In the genomic region with DNA sequence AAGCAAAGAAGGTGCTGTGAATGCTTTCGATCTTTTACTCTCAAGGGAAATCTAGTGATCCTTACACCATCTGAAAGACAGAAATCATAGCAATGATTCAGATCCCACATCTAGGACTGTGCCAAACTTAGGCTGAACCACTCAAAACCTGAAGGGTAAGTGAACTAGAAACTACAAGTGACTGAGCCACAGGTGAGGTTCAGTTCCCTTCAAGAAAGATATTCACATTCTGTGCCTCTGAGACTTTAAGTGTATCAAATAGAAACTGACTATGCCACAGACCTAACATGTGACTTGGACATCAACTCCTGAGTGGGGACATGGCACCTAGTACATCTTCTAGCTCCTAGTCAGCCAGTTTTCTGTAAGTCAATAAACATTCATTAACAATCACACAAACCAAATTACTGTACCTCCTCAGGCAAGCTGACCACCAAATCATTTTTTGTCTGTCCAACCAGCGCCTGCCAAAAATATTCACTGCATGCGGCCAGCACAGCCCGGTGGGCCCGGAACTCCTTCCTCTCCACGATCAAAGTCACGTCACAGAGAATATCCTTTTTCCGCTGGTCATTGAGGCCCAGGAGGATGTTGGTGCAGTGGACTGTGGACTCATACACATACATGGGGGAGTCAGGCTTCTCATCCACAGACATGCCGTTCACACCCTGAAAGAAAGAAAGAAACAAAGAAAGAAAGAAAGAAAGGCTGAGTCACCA, we compare ENCODE assay signal across 11 cellular contexts.
A peak's percentile ranks its signal among the peaks of the same experiment; 100 is the strongest.
DNase-seq lines count a peak whose midpoint lies in the region; ATAC-seq and TF ChIP-seq lines count a peak whose summit lies in the region.
"Had no signal": no experiment of that assay in that cellular context is flagged by ENCODE, and none has a peak within 500 bp of the region (broad histone marks: within the 10 kb centered on the region; RNA-seq: fewer than 3 reads in every experiment).

No MANE protein-coding gene starts in this region.

- H3K36me3 ChIP-seq in trophoblast cell (ENCODE audit: control insufficient read depth in 1 of 2, insufficient read depth in 2 of 2, low read length in 2 of 2): peaks cover 2% of the 10 kb centered on the region in 2 experiments
- H3K36me3 ChIP-seq: prostate gland had no signal

- no peak overlapping the region for H2AFZ ChIP-seq in trophoblast cell (ENCODE audit: insufficient read depth, low read length, poor library complexity)

- intact Hi-C loops in activated B cell treated with CpG ODN at 0.5 μM for 24 hours (cut with micrococcal nuclease): loop anchor here (2.0 kb wide), 1 partner anchor 16 kb away; no protein-coding TSS in a partner anchor

- H3K4me3 Mint-ChIP-seq in activated B cell treated with CpG ODN at 0.5 μM for 24 hours: peak overlapping the region; percentile 37

- no peak overlapping the region for H4K8ac ChIP-seq in trophoblast cell (ENCODE audit: low read depth, low read length)

- peaks cover 44% of the 10 kb centered on the region for H3K36me3 Mint-ChIP-seq in activated B cell treated with CpG ODN at 0.5 μM for 24 hours (ENCODE audit: low read depth)

- no peaks in the 10 kb centered on the region for H3K9me3 ChIP-seq in trophoblast cell (ENCODE audit: insufficient read depth, low read depth, low read length)
- H3K9me3 ChIP-seq: A549, prostate gland had no signal

- H3K9ac ChIP-seq in trophoblast cell (ENCODE audit: low read length): no peak overlapping the region

- no peak overlapping the region for H3K14ac ChIP-seq in trophoblast cell (ENCODE audit: low read length)

- no peak overlapping the region for H3K4me2 ChIP-seq in trophoblast cell (ENCODE audit: low read length)
- H3K4me2 ChIP-seq: A549 had no signal

- no peak overlapping the region for H3K23ac ChIP-seq in trophoblast cell (ENCODE audit: low read length)

- no peak overlapping the region for H4K91ac ChIP-seq in trophoblast cell (ENCODE audit: low read depth, low read length)

- H2AK5ac ChIP-seq in trophoblast cell (ENCODE audit: low read length): no peak overlapping the region

- CTCF ChIA-PET in activated B cell treated with CpG ODN at 0.5 μM for 24 hours (lab: Charles Lee): no interaction called here

- H3K4ac ChIP-seq in trophoblast cell (ENCODE audit: low read depth, low read length): no peak overlapping the region

- H2BK120ac ChIP-seq in trophoblast cell (ENCODE audit: insufficient read depth, low read length, poor library complexity): no peak overlapping the region

- no peaks in the 10 kb centered on the region for H3K4me1 ChIP-seq in trophoblast cell (ENCODE audit: control insufficient read depth in 1 of 2, insufficient read depth in 2 of 2, low read length in 2 of 2)
- H3K4me1 ChIP-seq: A549, prostate gland had no signal

- H3K4me1 Mint-ChIP-seq in activated B cell treated with CpG ODN at 0.5 μM for 24 hours: peaks cover 29% of the 10 kb centered on the region

- no peak overlapping the region for H3K4me3 ChIP-seq in trophoblast cell (ENCODE audit: low read depth, low read length)
- H3K4me3 ChIP-seq: A549, prostate gland had no signal

- no peak overlapping the region for H3K18ac ChIP-seq in trophoblast cell (ENCODE audit: low read length)

- peak overlapping the region; percentile 49 for H4K12ac ChIP-seq in trophoblast cell (ENCODE audit: low read depth, low read length)

- no peak for TF ChIP-seq CTCF in activated B cell treated with CpG ODN at 0.5 μM for 24 hours (IDR thresholded peaks at IDR 0.05)

- no peak overlapping the region for H2BK5ac ChIP-seq in trophoblast cell (ENCODE audit: low read depth, low read length, poor library complexity)

- no peaks in the 10 kb centered on the region for H3K27me3 Mint-ChIP-seq in activated B cell treated with CpG ODN at 0.5 μM for 24 hours

- H2BK12ac ChIP-seq in trophoblast cell (ENCODE audit: low read length): no peak overlapping the region

- WGBS in trophoblast cell (ENCODE audit: extremely low coverage, insufficient coverage, insufficient read length): no CpG with 5 or more reads among the region's 9 CpGs

- peak overlapping the region; percentile 88 for H3K27ac Mint-ChIP-seq in activated B cell treated with CpG ODN at 0.5 μM for 24 hours

- peak; percentile 28 for DNase-seq in activated CD4-positive, alpha-beta T cell treated with anti-CD3 and anti-CD28 coated beads for 48 hours
- no peak for DNase-seq in activated CD4-positive, alpha-beta T cell treated with anti-CD3 and anti-CD28 coated beads, Interleukin-2, amount 50 U/mL, for 4 hours
- DNase-seq in activated B cell treated with CpG ODN at 0.5 μM for 24 hours: no peak
- no peak for DNase-seq in trophoblast cell
- DNase-seq in NCI-H1092 treated with DMSO at 0.1 percent for 48 hours (lab: John Stamatoyannopoulos, UW): no peak
- DNase-seq: effector CD4-positive, alpha-beta T cell had no signal

- H3K79me2 ChIP-seq in trophoblast cell (ENCODE audit: control insufficient read depth, insufficient read depth, low read length, poor library complexity): peaks cover 2% of the 10 kb centered on the region

- POLR2A ChIA-PET in activated B cell treated with CpG ODN at 0.5 μM for 24 hours (lab: Charles Lee): interaction anchor here (0.6 to 1.5 kb wide), 3 partner anchors 9 to 28 kb away, joined by 3 to 4 read pairs (median 3); no protein-coding TSS in a partner anchor

- ATAC-seq in HG02763 (IDR thresholded peaks at IDR 0.05; ENCODE audit: unreplicated experiment): peak; percentile 44
- ATAC-seq in activated B cell treated with CpG ODN at 0.5 μM for 24 hours (ENCODE audit: low read depth): peak; percentile 70
- no peak for ATAC-seq in GM19328 (IDR thresholded peaks at IDR 0.05; ENCODE audit: unreplicated experiment)
- ATAC-seq in HG03469 (IDR thresholded peaks at IDR 0.05; ENCODE audit: unreplicated experiment): no peak
- ATAC-seq: A549 had no signal

- H3K27ac ChIP-seq in trophoblast cell (ENCODE audit: low read depth, low read length): no peak overlapping the region
- H3K27ac ChIP-seq: A549, prostate gland had no signal

- H3K9me3 Mint-ChIP-seq in activated B cell treated with CpG ODN at 0.5 μM for 24 hours: no peaks in the 10 kb centered on the region

- no peaks in the 10 kb centered on the region for H3K79me1 ChIP-seq in trophoblast cell (ENCODE audit: low read length)

- no peaks in the 10 kb centered on the region for H3K27me3 ChIP-seq in trophoblast cell (ENCODE audit: insufficient read depth, low read length)

Comparison
In these comparisons a context has a peak if more than half of its experiments do, and no peak if none do; other contexts are left out.
1. ATAC-seq: peak in HG02763 (single experiment) and activated B cell treated with CpG ODN at 0.5 μM for 24 hours (single experiment); none in GM19328 (single experiment) and HG03469 (single experiment).